ENCODE assay signal across 8 cellular contexts in the genomic region with DNA sequence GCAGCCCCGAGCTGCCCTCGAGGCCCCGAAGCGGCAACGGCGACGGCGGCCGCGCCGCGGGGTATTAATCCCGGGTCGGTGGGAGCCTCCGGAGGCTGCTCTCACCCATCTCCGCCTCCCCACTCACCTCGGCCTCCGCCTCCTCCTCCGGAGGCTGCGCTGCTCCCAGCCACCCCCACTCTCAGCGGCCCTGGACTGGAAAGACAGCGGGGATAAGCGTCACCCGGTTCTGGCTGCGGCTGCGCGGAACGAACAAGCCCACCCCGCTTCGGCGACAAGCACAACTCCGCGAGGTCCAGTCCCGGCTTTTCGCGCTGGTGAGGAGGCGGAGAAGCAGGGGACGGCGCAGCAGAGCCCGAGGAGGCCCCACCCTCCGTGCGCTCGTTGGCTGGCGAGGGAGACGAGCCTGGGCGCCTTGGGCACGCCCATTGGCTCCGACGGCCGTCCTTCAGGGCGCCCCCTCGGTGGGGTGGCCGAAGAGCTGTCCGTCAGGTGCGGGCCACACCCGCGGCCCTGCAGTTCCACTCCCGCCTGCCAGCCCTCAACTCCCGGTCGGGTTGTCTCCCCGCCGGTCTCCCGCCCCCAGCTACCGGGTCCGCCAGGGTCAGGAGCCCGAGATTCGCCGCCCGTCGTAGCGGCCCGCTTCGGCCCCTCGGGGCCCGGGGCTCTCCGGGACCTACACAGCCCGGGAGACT. TPM values are rescaled to one million over a fixed set of nuclear protein-coding genes. Genes with fewer than 3 reads are reported as not detected.
DNase-seq lines count a peak whose midpoint lies in the region; ATAC-seq and TF ChIP-seq lines count a peak whose summit lies in the region.

A gene (minus strand): TSS at position 327 of the 695 bp plus-strand sequence. CDS start 11,469 bp downstream, outside the sequence.

- H3K9ac ChIP-seq in liver (ENCODE audit: low read depth in 1 of 2, low read length in 2 of 2): peak within 1 kb of the TSS; percentile 67 to 81

- ATAC-seq in GM19372 (IDR thresholded peaks at IDR 0.05; ENCODE audit: low read depth, unreplicated experiment): peak; percentile 73
- ATAC-seq in HG03558 (IDR thresholded peaks at IDR 0.05; ENCODE audit: extremely low read depth, unreplicated experiment): peak; percentile 67

- peaks cover 6 to 14% (median 9%) of the 10 kb centered on the region in 4 donors for H3K4me1 ChIP-seq in liver (ENCODE audit: control insufficient read depth in 4 of 4, insufficient read depth in 4 of 4, low read length in 3 of 4)

- H3K27me3 ChIP-seq in liver (ENCODE audit: control insufficient read depth in 4 of 4, insufficient read depth in 4 of 4, low read length in 3 of 4): no peaks in the 10 kb centered on the region

- DNase-seq in C1 segment of cervical spinal cord (lab: John Stamatoyannopoulos, UW): peak; percentile 91 to 100 (median 99)
- DNase-seq in NCI-H774 (lab: John Stamatoyannopoulos, UW): peak; percentile 93
- DNase-seq in activated CD4-positive, alpha-beta T cell treated with anti-CD3 and anti-CD28 coated beads, Interleukin-2, amount 50 U/mL, for 4 hours: peak; percentile 92 to 93
- DNase-seq in dermis microvascular lymphatic vessel endothelial cell (ENCODE audit: low read depth in 2 of 2): peak; percentile 98 to 100
- DNase-seq in stimulated activated CD4-positive, alpha-beta T cell treated with anti-CD3 and anti-CD28 coated beads, Interleukin-4, amount 100 ng/mL, for 24 hours: peak; percentile 96

- peak within 1 kb of the TSS; percentile 85 to 93 (median 91) for H3K4me3 ChIP-seq in liver (ENCODE audit: low read depth in 1 of 3, low read length in 3 of 3)

- H3K27ac ChIP-seq in liver (ENCODE audit: low read depth in 1 of 2, low read length in 2 of 2): peak within 1 kb of the TSS; percentile 96

- under 1% methylated on average over 77 of the region's 77 CpGs for WGBS in liver

- TF ChIP-seq CTCF in liver (IDR thresholded peaks at IDR 0.05; ENCODE audit: low read depth, low read length, missing input control): peak; percentile 7

- no peaks in the 10 kb centered on the region for H3K9me3 ChIP-seq in liver (ENCODE audit: control insufficient read depth in 4 of 4, low read length in 3 of 4)

- TF ChIP-seq RAD21 in liver (IDR thresholded peaks at IDR 0.05): peak in 1 of 2 donors; percentile 24

- no peaks in the 10 kb centered on the region for H3K36me3 ChIP-seq in liver (ENCODE audit: control insufficient read depth in 4 of 4, insufficient read depth in 3 of 4, low read depth in 1 of 4, low read length in 3 of 4)

TF ChIP-seq in liver, 16 proteins besides CTCF, POLR2A, EP300 and RAD21:
- TF ChIP-seq HNF4A (conservative IDR thresholded peaks at IDR 0.05): no peak
- TF ChIP-seq SP1 (IDR thresholded peaks at IDR 0.05): peak; percentile 96
- TF ChIP-seq, protein P1, sequence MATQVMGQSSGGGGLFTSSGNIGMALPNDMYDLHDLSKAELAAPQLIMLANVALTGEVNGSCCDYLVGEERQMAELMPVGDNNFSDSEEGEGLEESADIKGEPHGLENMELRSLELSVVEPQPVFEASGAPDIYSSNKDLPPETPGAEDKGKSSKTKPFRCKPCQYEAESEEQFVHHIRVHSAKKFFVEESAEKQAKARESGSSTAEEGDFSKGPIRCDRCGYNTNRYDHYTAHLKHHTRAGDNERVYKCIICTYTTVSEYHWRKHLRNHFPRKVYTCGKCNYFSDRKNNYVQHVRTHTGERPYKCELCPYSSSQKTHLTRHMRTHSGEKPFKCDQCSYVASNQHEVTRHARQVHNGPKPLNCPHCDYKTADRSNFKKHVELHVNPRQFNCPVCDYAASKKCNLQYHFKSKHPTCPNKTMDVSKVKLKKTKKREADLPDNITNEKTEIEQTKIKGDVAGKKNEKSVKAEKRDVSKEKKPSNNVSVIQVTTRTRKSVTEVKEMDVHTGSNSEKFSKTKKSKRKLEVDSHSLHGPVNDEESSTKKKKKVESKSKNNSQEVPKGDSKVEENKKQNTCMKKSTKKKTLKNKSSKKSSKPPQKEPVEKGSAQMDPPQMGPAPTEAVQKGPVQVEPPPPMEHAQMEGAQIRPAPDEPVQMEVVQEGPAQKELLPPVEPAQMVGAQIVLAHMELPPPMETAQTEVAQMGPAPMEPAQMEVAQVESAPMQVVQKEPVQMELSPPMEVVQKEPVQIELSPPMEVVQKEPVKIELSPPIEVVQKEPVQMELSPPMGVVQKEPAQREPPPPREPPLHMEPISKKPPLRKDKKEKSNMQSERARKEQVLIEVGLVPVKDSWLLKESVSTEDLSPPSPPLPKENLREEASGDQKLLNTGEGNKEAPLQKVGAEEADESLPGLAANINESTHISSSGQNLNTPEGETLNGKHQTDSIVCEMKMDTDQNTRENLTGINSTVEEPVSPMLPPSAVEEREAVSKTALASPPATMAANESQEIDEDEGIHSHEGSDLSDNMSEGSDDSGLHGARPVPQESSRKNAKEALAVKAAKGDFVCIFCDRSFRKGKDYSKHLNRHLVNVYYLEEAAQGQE (IDR thresholded peaks at IDR 0.05): peak; percentile 93
- no peak for TF ChIP-seq JUND (IDR thresholded peaks at IDR 0.05)
- TF ChIP-seq, protein P2, sequence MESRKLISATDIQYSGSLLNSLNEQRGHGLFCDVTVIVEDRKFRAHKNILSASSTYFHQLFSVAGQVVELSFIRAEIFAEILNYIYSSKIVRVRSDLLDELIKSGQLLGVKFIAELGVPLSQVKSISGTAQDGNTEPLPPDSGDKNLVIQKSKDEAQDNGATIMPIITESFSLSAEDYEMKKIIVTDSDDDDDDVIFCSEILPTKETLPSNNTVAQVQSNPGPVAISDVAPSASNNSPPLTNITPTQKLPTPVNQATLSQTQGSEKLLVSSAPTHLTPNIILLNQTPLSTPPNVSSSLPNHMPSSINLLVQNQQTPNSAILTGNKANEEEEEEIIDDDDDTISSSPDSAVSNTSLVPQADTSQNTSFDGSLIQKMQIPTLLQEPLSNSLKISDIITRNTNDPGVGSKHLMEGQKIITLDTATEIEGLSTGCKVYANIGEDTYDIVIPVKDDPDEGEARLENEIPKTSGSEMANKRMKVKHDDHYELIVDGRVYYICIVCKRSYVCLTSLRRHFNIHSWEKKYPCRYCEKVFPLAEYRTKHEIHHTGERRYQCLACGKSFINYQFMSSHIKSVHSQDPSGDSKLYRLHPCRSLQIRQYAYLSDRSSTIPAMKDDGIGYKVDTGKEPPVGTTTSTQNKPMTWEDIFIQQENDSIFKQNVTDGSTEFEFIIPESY (IDR thresholded peaks at IDR 0.05): no peak
- TF ChIP-seq, protein P3, sequence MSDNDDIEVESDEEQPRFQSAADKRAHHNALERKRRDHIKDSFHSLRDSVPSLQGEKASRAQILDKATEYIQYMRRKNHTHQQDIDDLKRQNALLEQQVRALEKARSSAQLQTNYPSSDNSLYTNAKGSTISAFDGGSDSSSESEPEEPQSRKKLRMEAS (IDR thresholded peaks at IDR 0.05): no peak
- no peak for TF ChIP-seq YY1 (IDR thresholded peaks at IDR 0.05)
- TF ChIP-seq FOXA2 (IDR thresholded peaks at IDR 0.05): no peak
- TF ChIP-seq RXRA (IDR thresholded peaks at IDR 0.05): no peak
- no peak for TF ChIP-seq GABPA (IDR thresholded peaks at IDR 0.05 in 1 of 2, conservative IDR thresholded peaks at IDR 0.05 in 1 of 2)
- TF ChIP-seq HNF4G (IDR thresholded peaks at IDR 0.05): no peak
- no peak for TF ChIP-seq FOXA1 (IDR thresholded peaks at IDR 0.05)
- no peak for TF ChIP-seq NR2F2 (IDR thresholded peaks at IDR 0.05)
- TF ChIP-seq TAF1 (conservative IDR thresholded peaks at IDR 0.05): peak; percentile 91
- TF ChIP-seq, protein P4, sequence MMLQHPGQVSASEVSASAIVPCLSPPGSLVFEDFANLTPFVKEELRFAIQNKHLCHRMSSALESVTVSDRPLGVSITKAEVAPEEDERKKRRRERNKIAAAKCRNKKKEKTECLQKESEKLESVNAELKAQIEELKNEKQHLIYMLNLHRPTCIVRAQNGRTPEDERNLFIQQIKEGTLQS (IDR thresholded peaks at IDR 0.05): no peak
- no peak for TF ChIP-seq EGR1 (IDR thresholded peaks at IDR 0.05; ENCODE audit: low read depth in 2 of 2)

RNA-seq across cellular contexts. Expression of the gene that starts here (rescaled TPM):
- 8.3 and 8.6 TPM in 2 replicates for total RNA-seq in dermis microvascular lymphatic vessel endothelial cell
- 1 to 10 TPM; 6.9 to 8.1 TPM for total RNA-seq in liver
- polyA plus RNA-seq in liver: 1 to 10 TPM; 2.6 to 4.9 TPM

Comparison
In these comparisons a context has a peak if more than half of its experiments do, and no peak if none do; other contexts are left out.
1. Peak in every context shown above with its lines: DNase-seq, ATAC-seq, H3K4me3 ChIP-seq and H3K27ac ChIP-seq.